Comparison of ENCODE assay signal across 1 cellular context in genomic region chr10:102452672-102453340, GRCh38.
TF ChIP-seq lines count a peak whose summit lies in the region.

No MANE protein-coding gene starts in this region.

TF ChIP-seq in GM12878, 131 proteins besides CTCF, POLR2A, EP300 and RAD21:
- 0 out of 4 replicates have a peak, but pooled peaks of 1 of the 2 experiments have one; percentile 15 for TF ChIP-seq ETV6 (conservative IDR thresholded peaks at IDR 0.05 in 1 of 2, IDR thresholded peaks at IDR 0.05 in 1 of 2; ENCODE audit: borderline replicate concordance in 1 of 2, low read depth in 1 of 2)
- 0 out of 2 replicates have a peak, but pooled peaks have one; percentile 26 for TF ChIP-seq RUNX3 (IDR thresholded peaks at IDR 0.05; ENCODE audit: low read length)
- no peak for TF ChIP-seq SP1 (IDR thresholded peaks at IDR 0.05; ENCODE audit: low read depth, low read length)
- TF ChIP-seq CBFB (IDR thresholded peaks at IDR 0.05; ENCODE audit: low read depth) = no peak
- TF ChIP-seq SMAD5 (IDR thresholded peaks at IDR 0.05; ENCODE audit: low read depth) = no peak
- TF ChIP-seq STAT3 (IDR thresholded peaks at IDR 0.05; ENCODE audit: low read depth, low read length) = no peak
- TF ChIP-seq YY1 (IDR thresholded peaks at IDR 0.05; ENCODE audit: low read depth, low read length) = peak; percentile 58
- 0 out of 2 replicates have a peak, but pooled peaks have one; percentile 13 for TF ChIP-seq PAX5 (IDR thresholded peaks at IDR 0.05; ENCODE audit: borderline replicate concordance, low read depth, low read length)
- TF ChIP-seq ZNF274 (IDR thresholded peaks at IDR 0.05; ENCODE audit: insufficient read depth, insufficient read length) = no peak
- TF ChIP-seq EED (IDR thresholded peaks at IDR 0.05; ENCODE audit: low read depth) = peak; percentile 69; the same call in 1 of the 2 replicates
- no peak for TF ChIP-seq BCL11A (IDR thresholded peaks at IDR 0.05; ENCODE audit: low read depth, low read length)
- TF ChIP-seq ATF2 (IDR thresholded peaks at IDR 0.05; ENCODE audit: low read length) = peak; percentile 57
- no peak for TF ChIP-seq GABPA (IDR thresholded peaks at IDR 0.05; ENCODE audit: low read depth)
- TF ChIP-seq DPF2 (IDR thresholded peaks at IDR 0.05) = 0 out of 2 replicates have a peak, but pooled peaks have one; percentile 34
- TF ChIP-seq ZSCAN29 (IDR thresholded peaks at IDR 0.05) = no peak
- TF ChIP-seq EZH2 (IDR thresholded peaks at IDR 0.05; ENCODE audit: borderline replicate concordance, control insufficient read depth, low read depth, low read length) = no peak
- TF ChIP-seq BRCA1 (IDR thresholded peaks at IDR 0.05; ENCODE audit: low read depth, low read length) = no peak
- TF ChIP-seq JUNB (IDR thresholded peaks at IDR 0.05) = peak; percentile 60; the same call in 1 of the 2 replicates
- TF ChIP-seq CBX3 (IDR thresholded peaks at IDR 0.05; ENCODE audit: borderline replicate concordance, low read depth) = no peak
- TF ChIP-seq KLF5 (IDR thresholded peaks at IDR 0.05; ENCODE audit: partially characterized antibody) = no peak
- no peak for TF ChIP-seq RAD51 (IDR thresholded peaks at IDR 0.05)
- TF ChIP-seq SIX5 (IDR thresholded peaks at IDR 0.05; ENCODE audit: low read depth, low read length, severe bottlenecking) = no peak
- peak; percentile 58; the same call in 1 of the 2 replicates for TF ChIP-seq ATF7 (IDR thresholded peaks at IDR 0.05; ENCODE audit: low read depth)
- TF ChIP-seq ZNF217 (IDR thresholded peaks at IDR 0.05) = no peak
- TF ChIP-seq IKZF1 (conservative IDR thresholded peaks at IDR 0.05) = 0 out of 2 replicates have a peak, but pooled peaks have one; percentile 40
- TF ChIP-seq NKRF (conservative IDR thresholded peaks at IDR 0.05) = no peak
- TF ChIP-seq RB1 (IDR thresholded peaks at IDR 0.05; ENCODE audit: borderline replicate concordance) = no peak
